ENCODE assay signal across 29 cellular contexts in genomic region chr11:45687836-45688235, GRCh38. TPM values are rescaled to one million over a fixed set of nuclear protein-coding genes. Genes with fewer than 3 reads are reported as not detected.
"Had no signal": no experiment of that assay in that cellular context is flagged by ENCODE, and none has a peak within 500 bp of the region (broad histone marks: within the 10 kb centered on the region; RNA-seq: fewer than 3 reads in every experiment).

No MANE protein-coding gene starts in this region.

- H3K27me3 ChIP-seq: dorsolateral prefrontal cortex, gastrocnemius medialis had no signal

- H3K9me3 ChIP-seq: esophagus muscularis mucosa, gastrocnemius medialis had no signal

- H3K27ac ChIP-seq: brain microvascular endothelial cell, coronary artery, dorsolateral prefrontal cortex, esophagus muscularis mucosa, foreskin keratinocyte, gastrocnemius medialis, WERI-Rb-1 had no signal

- H3K36me3 ChIP-seq: brain microvascular endothelial cell, esophagus muscularis mucosa, gastrocnemius medialis, WERI-Rb-1 had no signal

- DNase-seq: activated B cell treated with CpG ODN at 0.5 μM for 24 hours; activated CD4-positive, alpha-beta T cell treated with anti-CD3 and anti-CD28 coated beads for 48 hours; activated CD4-positive, alpha-beta T cell treated with anti-CD3 and anti-CD28 coated beads, Interleukin-2, amount 50 U/mL, for 1 hour; activated CD4-positive, alpha-beta T cell treated with anti-CD3 and anti-CD28 coated beads, Interleukin-2, amount 50 U/mL, for 48 hours; activated CD8-positive, alpha-beta memory T cell treated with anti-CD3 and anti-CD28 coated beads for 24 hours; activated CD8-positive, alpha-beta T cell treated with anti-CD3 and anti-CD28 coated beads for 36 hours; activated effector memory CD4-positive, alpha-beta T cell treated with Interleukin-2 at 50 U/mL for 16 hours; activated gamma-delta T cell treated with Interleukin-2 at 50 U/mL for 16 hours; activated naive CD4-positive, alpha-beta T cell treated with anti-CD3 and anti-CD28 coated beads, Interleukin-2, amount 50 U/mL, for 16 hours; activated naive CD4-positive, alpha-beta T cell treated with Interleukin-2 at 50 U/mL for 16 hours; activated T-cell treated with anti-CD3 and anti-CD28 coated beads, Interleukin-2, amount 50 U/mL, for 4 hours; amniotic stem cell; anterior cingulate cortex; brain microvascular endothelial cell; dorsolateral prefrontal cortex; effector memory CD4-positive, alpha-beta T cell; endodermal cell; erythroblast; foreskin keratinocyte; gastrocnemius medialis; T-helper 1 cell; T-helper 17 cell; T1000; WERI-Rb-1 had no signal

- H3K4me1 ChIP-seq: foreskin keratinocyte, gastrocnemius medialis had no signal

- ATAC-seq: activated CD4-positive, CD25-positive, alpha-beta regulatory T cell treated with anti-CD3 and anti-CD28 coated beads, Interleukin-2, amount 50 U/mL, for 24 hours; activated CD8-positive, alpha-beta T cell treated with anti-CD3 and anti-CD28 coated beads for 36 hours; activated T-cell treated with anti-CD3 and anti-CD28 coated beads, Interleukin-2, amount 50 U/mL, for 4 hours; activated T-helper 17 cell treated with anti-CD3 and anti-CD28 coated beads, Interleukin-2, amount 50 U/mL, for 72 hours; foreskin keratinocyte; gastrocnemius medialis; T-helper 17 cell had no signal

- FAIRE-seq: astrocyte had no signal

- H3K4me3 ChIP-seq: coronary artery, dorsolateral prefrontal cortex, esophagus muscularis mucosa, gastrocnemius medialis had no signal

RNA-seq across cellular contexts. Expression of gene CHST1, which starts 22.4 kb away (rescaled TPM):
- total RNA-seq: activated B cell treated with CpG ODN at 0.5 μM for 24 hours; activated CD8-positive, alpha-beta T cell treated with anti-CD3 and anti-CD28 coated beads for 36 hours; activated T-helper 17 cell treated with anti-CD3 and anti-CD28 coated beads, Interleukin-2, amount 50 U/mL, for 72 hours; foreskin keratinocyte; T-helper 17 cell had no signal
- polyA plus RNA-seq: foreskin keratinocyte had no signal
